Comparison of ENCODE assay signal across 8 cellular contexts in genomic region chr4:77156912-77157858, GRCh38.
DNase-seq lines count a peak whose midpoint lies in the region; ATAC-seq and TF ChIP-seq lines count a peak whose summit lies in the region.

A gene with protein sequence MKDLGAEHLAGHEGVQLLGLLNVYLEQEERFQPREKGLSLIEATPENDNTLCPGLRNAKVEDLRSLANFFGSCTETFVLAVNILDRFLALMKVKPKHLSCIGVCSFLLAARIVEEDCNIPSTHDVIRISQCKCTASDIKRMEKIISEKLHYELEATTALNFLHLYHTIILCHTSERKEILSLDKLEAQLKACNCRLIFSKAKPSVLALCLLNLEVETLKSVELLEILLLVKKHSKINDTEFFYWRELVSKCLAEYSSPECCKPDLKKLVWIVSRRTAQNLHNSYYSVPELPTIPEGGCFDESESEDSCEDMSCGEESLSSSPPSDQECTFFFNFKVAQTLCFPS (plus strand): TSS chr4:77157207. CDS start chr4:77158533, 1,326 bp downstream.

- peak; percentile 67 for TF ChIP-seq POLR2A in GM18526 (IDR thresholded peaks at IDR 0.05; ENCODE audit: extremely low read depth, insufficient read length)

- DNase-seq in NCI-H2171 (lab: John Stamatoyannopoulos, UW) (peak; percentile 88), kidney glomerular epithelial cell (lab: John Stamatoyannopoulos, UW) (peak; percentile 84), GM19240 (ENCODE audit: insufficient read length, low spot score) (no peak)
- DNase-seq in activated CD4-positive, CD25-positive, alpha-beta regulatory T cell treated with anti-CD3 and anti-CD28 coated beads, Interleukin-2, amount 50 U/mL, for 16 hours (ENCODE audit: low read depth, low spot score): peak; percentile 75
- DNase-seq in central memory CD4-positive, alpha-beta T cell: peak; percentile 56
- DNase-seq in stimulated activated CD4-positive, alpha-beta T cell treated with anti-CD3 and anti-CD28 coated beads, Interleukin-1b, Interleukin-23, amount 100 ng/mL, for 1 hour (ENCODE audit: low read depth in 2 of 2): peak; percentile 55 to 60

- ATAC-seq in HG03025 (IDR thresholded peaks at IDR 0.05; ENCODE audit: low FRiP score, unreplicated experiment): peak; percentile 19
